10 cellular contexts compared by ENCODE assay signal in the genomic region with DNA sequence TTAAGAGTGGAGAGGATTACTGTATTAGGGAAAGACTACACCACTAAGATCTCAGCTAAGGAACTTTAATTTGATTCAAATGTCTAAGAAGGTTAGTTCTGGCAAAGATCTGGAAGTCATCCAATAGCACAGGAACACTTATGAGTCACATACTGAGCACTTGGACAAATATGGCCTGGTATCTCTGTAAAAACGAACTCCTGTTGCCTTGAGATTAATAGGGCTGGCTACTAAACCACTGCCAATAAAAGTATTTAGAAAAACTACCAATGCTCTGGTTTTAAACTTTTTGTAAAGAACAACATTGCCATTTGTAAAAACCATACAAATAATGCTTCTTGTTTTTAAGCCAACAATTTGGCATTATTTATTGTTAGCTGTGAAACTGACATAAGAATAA.
DNase-seq lines count a peak whose midpoint lies in the region; ATAC-seq, FAIRE-seq and TF ChIP-seq lines count a peak whose summit lies in the region.
"Had no signal": no experiment of that assay in that cellular context is flagged by ENCODE, and none has a peak within 500 bp of the region (broad histone marks: within the 10 kb centered on the region; RNA-seq: fewer than 3 reads in every experiment).

No MANE protein-coding gene starts in this region.

- ATAC-seq in GM18867 (IDR thresholded peaks at IDR 0.05; ENCODE audit: unreplicated experiment) (no peak), HG02588 (IDR thresholded peaks at IDR 0.05; ENCODE audit: unreplicated experiment) (no peak)
- ATAC-seq: activated CD8-positive, alpha-beta T cell treated with anti-CD3 and anti-CD28 coated beads for 36 hours had no signal

- H3K4me3 ChIP-seq in fibroblast of the aortic adventitia (ENCODE audit: low read depth, low read length) (no peak overlapping the region), retinal pigment epithelial cell (ENCODE audit: low read length) (no peak overlapping the region)

- DNase-seq in EH (ENCODE audit: low read depth) (peak; percentile 99), SK-N-DZ (ENCODE audit: low spot score) (peak; percentile 30), fibroblast of the aortic adventitia (ENCODE audit: low read depth) (peak; percentile 99), retinal pigment epithelial cell (ENCODE audit: low read depth) (peak; percentile 99), GM12892 (ENCODE audit: insufficient read length) (no peak)
- no peak for DNase-seq in activated CD4-positive, CD25-positive, alpha-beta regulatory T cell (lab: John Stamatoyannopoulos, UW)
- DNase-seq: activated CD8-positive, alpha-beta T cell treated with anti-CD3 and anti-CD28 coated beads for 36 hours; hippocampal formation had no signal

- no peak for FAIRE-seq in GM12892 (lab: Jason Lieb, UNC)

- no peak for TF ChIP-seq POLR2A in GM12892 (IDR thresholded peaks at IDR 0.05; ENCODE audit: low read depth, low read length)

- no peak for TF ChIP-seq CTCF in fibroblast of the aortic adventitia (IDR thresholded peaks at IDR 0.05; ENCODE audit: insufficient read depth, low read length)
- no peak for TF ChIP-seq CTCF in retinal pigment epithelial cell (conservative IDR thresholded peaks at IDR 0.05; ENCODE audit: low read depth, low read length)

Comparison
In these comparisons a context has a peak if more than half of its experiments do, and no peak if none do; other contexts are left out.
1. DNase-seq: peak in EH (single experiment), SK-N-DZ (single experiment), fibroblast of the aortic adventitia (single experiment) and retinal pigment epithelial cell (single experiment); none in GM12892 (single experiment) and activated CD4-positive, CD25-positive, alpha-beta regulatory T cell (0 of 4).